Comparison of ENCODE assay signal across 11 cellular contexts in the genomic region with DNA sequence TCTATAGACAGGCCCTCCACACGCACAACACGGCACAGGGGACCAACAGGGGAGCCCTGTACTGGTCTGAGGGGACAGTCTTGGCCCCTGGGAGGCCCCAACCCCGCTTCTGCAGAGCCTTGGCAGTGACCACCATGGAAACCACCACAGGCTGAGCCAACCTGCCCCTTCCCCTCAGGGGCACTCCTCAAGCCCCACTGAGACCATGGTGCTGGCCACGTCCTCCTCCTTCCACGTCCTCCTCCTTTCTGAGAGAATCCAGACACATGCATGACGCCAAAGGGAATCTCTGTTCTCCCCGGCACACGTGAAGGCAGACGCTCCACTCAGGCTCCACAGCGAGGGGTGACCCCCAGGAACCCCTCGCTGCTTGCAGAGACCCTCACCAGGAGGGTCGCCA. TPM values are rescaled to one million over a fixed set of nuclear protein-coding genes. Genes with fewer than 3 reads are reported as not detected.
DNase-seq lines count a peak whose midpoint lies in the region; ATAC-seq and TF ChIP-seq lines count a peak whose summit lies in the region.
"Had no signal": no experiment of that assay in that cellular context is flagged by ENCODE, and none has a peak within 500 bp of the region (broad histone marks: within the 10 kb centered on the region; RNA-seq: fewer than 3 reads in every experiment).

No MANE protein-coding gene starts in this region.

- TF ChIP-seq CTCF in nephron (IDR thresholded peaks at IDR 0.05; ENCODE audit: unreplicated experiment in 3 of 3) = no peak
- TF ChIP-seq CTCF in gastroesophageal sphincter (IDR thresholded peaks at IDR 0.05) = no peak

- H3K4me1 Mint-ChIP-seq in CD4-positive, CD25-positive, alpha-beta regulatory T cell = peaks cover 12 to 72% (median 35%) of the 10 kb centered on the region in 4 donors
- peaks cover 51% of the 10 kb centered on the region for H3K4me1 Mint-ChIP-seq in central memory CD8-positive, alpha-beta T cell
- peaks cover 32% of the 10 kb centered on the region for H3K4me1 Mint-ChIP-seq in nephron

- peaks cover 4% of the 10 kb centered on the region for H3K27me3 Mint-ChIP-seq in CD4-positive, CD25-positive, alpha-beta regulatory T cell
- no peaks in the 10 kb centered on the region for H3K27me3 Mint-ChIP-seq in central memory CD8-positive, alpha-beta T cell
- peaks cover 4% of the 10 kb centered on the region for H3K27me3 Mint-ChIP-seq in nephron (ENCODE audit: low read depth)

- TF ChIP-seq POLR2A in gastroesophageal sphincter (IDR thresholded peaks at IDR 0.05) = no peak

- ATAC-seq in CD4-positive, CD25-positive, alpha-beta regulatory T cell (ENCODE audit: low read depth in 2 of 2) = no peak
- no peak for ATAC-seq in central memory CD8-positive, alpha-beta T cell (replicated peaks; ENCODE audit: extremely low read depth, poor library complexity, severe bottlenecking)
- ATAC-seq in HG02938 (IDR thresholded peaks at IDR 0.05; ENCODE audit: unreplicated experiment) (no peak), HG03439 (IDR thresholded peaks at IDR 0.05; ENCODE audit: unreplicated experiment) (no peak), gastroesophageal sphincter (no peak)

- H3K4me3 Mint-ChIP-seq in CD4-positive, CD25-positive, alpha-beta regulatory T cell = peak overlapping the region; percentile 93 to 98 (median 94)
- peak overlapping the region; percentile 94 for H3K4me3 Mint-ChIP-seq in central memory CD8-positive, alpha-beta T cell
- H3K4me3 Mint-ChIP-seq in nephron = peak overlapping the region; percentile 91 to 96 (median 93)

- H3K36me3 ChIP-seq in CD4-positive, CD25-positive, alpha-beta regulatory T cell (ENCODE audit: control insufficient read depth, insufficient read depth, low read length) = peaks cover 38% of the 10 kb centered on the region
- H3K36me3 ChIP-seq in KOPT-K1 (ENCODE audit: insufficient read depth, low read length) = peaks cover 58% of the 10 kb centered on the region
- H3K36me3 ChIP-seq in gastroesophageal sphincter = peaks cover 0 to 50% of the 10 kb centered on the region in 2 donors

- TF ChIP-seq EP300 in gastroesophageal sphincter (IDR thresholded peaks at IDR 0.05) = no peak

- no peaks in the 10 kb centered on the region for H3K27me3 ChIP-seq in CD4-positive, CD25-positive, alpha-beta regulatory T cell (ENCODE audit: control insufficient read depth, insufficient read depth, low read length)
- no peaks in the 10 kb centered on the region for H3K27me3 ChIP-seq in gastroesophageal sphincter

- H3K36me3 Mint-ChIP-seq in CD4-positive, CD25-positive, alpha-beta regulatory T cell = peaks cover 27% of the 10 kb centered on the region
- H3K36me3 Mint-ChIP-seq in central memory CD8-positive, alpha-beta T cell (ENCODE audit: insufficient read depth) = peaks cover 61% of the 10 kb centered on the region
- peaks cover 50% of the 10 kb centered on the region for H3K36me3 Mint-ChIP-seq in nephron (ENCODE audit: low read depth)

- peak overlapping the region in 2 of 3 donors; percentile 31 to 93 for H3K27ac Mint-ChIP-seq in CD4-positive, CD25-positive, alpha-beta regulatory T cell
- no peak overlapping the region for H3K27ac Mint-ChIP-seq in central memory CD8-positive, alpha-beta T cell (ENCODE audit: low read depth)
- H3K27ac Mint-ChIP-seq in nephron = peak overlapping the region; percentile 2 to 77 (median 18)

- DNase-seq in CD4-positive, CD25-positive, alpha-beta regulatory T cell = no peak
- no peak for DNase-seq in central memory CD8-positive, alpha-beta T cell (ENCODE audit: low spot score in 2 of 2)
- no peak for DNase-seq in epidermal melanocyte (ENCODE audit: insufficient read length, low spot score)
- DNase-seq: amygdala, KG1, NCI-H526 had no signal

- 100% methylated on average over 1 of the region's 12 CpGs; no CpG with 5 or more reads in 1 of the 2 donors for WGBS in gastroesophageal sphincter (ENCODE audit: low coverage in 1 of 2), 2 donors

- no peak overlapping the region for H3K27ac ChIP-seq in CD4-positive, CD25-positive, alpha-beta regulatory T cell (ENCODE audit: insufficient read depth, low read length, poor library complexity, severe bottlenecking)
- H3K27ac ChIP-seq in KOPT-K1 (ENCODE audit: low read depth, low read length, poor library complexity, severe bottlenecking) (peak overlapping the region; percentile 76), gastroesophageal sphincter (no peak overlapping the region)

- no peaks in the 10 kb centered on the region for H3K9me3 Mint-ChIP-seq in CD4-positive, CD25-positive, alpha-beta regulatory T cell
- no peaks in the 10 kb centered on the region for H3K9me3 Mint-ChIP-seq in central memory CD8-positive, alpha-beta T cell
- H3K9me3 Mint-ChIP-seq in nephron = peaks cover 7% of the 10 kb centered on the region

- peak overlapping the region; percentile 76 for H3K4me3 ChIP-seq in CD4-positive, CD25-positive, alpha-beta regulatory T cell (ENCODE audit: low read depth, low read length)
- peak overlapping the region in 1 of 2 donors; percentile 86 for H3K4me3 ChIP-seq in gastroesophageal sphincter

- H3K9me3 ChIP-seq in CD4-positive, CD25-positive, alpha-beta regulatory T cell (ENCODE audit: control insufficient read depth in 2 of 2, low read length in 2 of 2) = no peaks in the 10 kb centered on the region
- H3K9me3 ChIP-seq in KOPT-K1 (ENCODE audit: insufficient read depth, low read length, poor library complexity, severe bottlenecking) (no peaks in the 10 kb centered on the region), gastroesophageal sphincter (peaks cover 0 to under 1% (median 0%) of the 10 kb centered on the region in 3 donors)

- H3K4me1 ChIP-seq in CD4-positive, CD25-positive, alpha-beta regulatory T cell (ENCODE audit: control insufficient read depth, insufficient read depth, low read length, poor library complexity, severe bottlenecking) = peaks cover 60% of the 10 kb centered on the region
- H3K4me1 ChIP-seq in gastroesophageal sphincter = peaks cover 0 to 75% (median 37%) of the 10 kb centered on the region in 3 donors

RNA-seq across cellular contexts. Expression of a gene that starts 2.7 kb away (rescaled TPM):
- total RNA-seq in CD4-positive, CD25-positive, alpha-beta regulatory T cell = 133 TPM
- 1 to 10 TPM; 2.0 to 2.4 (median 2.2) TPM for polyA plus RNA-seq in CD4-positive, CD25-positive, alpha-beta regulatory T cell
- total RNA-seq in gastroesophageal sphincter = 10 to 100 TPM; 36.0 to 66.0 (median 45.5) TPM

RNA-seq across cellular contexts. Expression of a gene that starts 28.7 kb away (rescaled TPM):
- 17.1 TPM for total RNA-seq in CD4-positive, CD25-positive, alpha-beta regulatory T cell
- polyA plus RNA-seq in CD4-positive, CD25-positive, alpha-beta regulatory T cell = 1 to 10 TPM; 6.1 to 7.4 (median 6.9) TPM
- 10 to 100 TPM in 1 of 4 donors, 1 to 10 TPM in 3; 6.9 to 12.3 (median 7.1) TPM for total RNA-seq in gastroesophageal sphincter
